19 cellular contexts compared by ENCODE assay signal in the genomic region with DNA sequence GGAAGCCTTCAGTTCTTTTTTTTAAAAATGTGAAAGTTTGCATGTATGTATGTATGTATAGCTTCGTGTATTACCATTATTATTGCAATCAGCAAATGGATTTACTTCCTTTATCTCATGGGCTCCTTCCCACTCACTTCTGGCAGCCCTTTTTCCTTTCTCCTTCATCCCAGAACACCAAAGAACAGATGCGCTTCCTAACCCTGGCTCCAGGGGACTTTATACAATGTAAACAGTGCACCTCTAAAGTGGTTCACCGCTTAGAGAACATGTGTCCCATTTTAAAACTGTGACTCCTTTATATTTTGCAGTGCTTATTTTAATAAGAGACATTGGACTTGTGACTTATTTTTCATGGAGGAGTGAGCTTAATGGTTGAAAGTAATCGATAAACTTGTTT. TPM values are rescaled to one million over a fixed set of nuclear protein-coding genes. Genes with fewer than 3 reads are reported as not detected.
"Had no signal": no experiment of that assay in that cellular context is flagged by ENCODE, and none has a peak within 500 bp of the region (broad histone marks: within the 10 kb centered on the region; RNA-seq: fewer than 3 reads in every experiment).

No MANE protein-coding gene starts in this region.

RNA-seq across cellular contexts. Expression of a gene that starts 13.2 kb away (rescaled TPM):
- total RNA-seq: activated naive CD4-positive, alpha-beta T cell treated with anti-CD3 and anti-CD28 coated beads for 36 hours; activated naive CD4-positive, alpha-beta T cell treated with anti-CD3 and anti-CD28 coated beads, Interleukin-2, amount 50 U/mL, for 72 hours; activated naive CD8-positive, alpha-beta T cell treated with anti-CD3 and anti-CD28 coated beads for 36 hours; activated naive CD8-positive, alpha-beta T cell treated with anti-CD3 and anti-CD28 coated beads, Interleukin-2, amount 10 ng/mL, durations not matched to agents 7 days and 5 days; activated T-cell treated with anti-CD3 and anti-CD28 coated beads, Interleukin-2, amount 50 U/mL, for 4 hours; activated T-cell treated with anti-CD3 and anti-CD28 coated beads, Interleukin-2, amount 50 U/mL, for 72 hours; activated T-helper 1 cell treated with anti-CD3 and anti-CD28 coated beads, Interleukin-12 subunit alpha, Interleukin-12 subunit beta, Interleukin-2, Interleukin-4 antibody, amounts not matched to agents 30 ng/mL and 10 ng/mL and 1 ng/mL, durations not matched to agents 14 hours and 24 hours and 36 hours; activated T-helper 17 cell treated with anti-CD3 and anti-CD28 coated beads, Interleukin-2, amount 50 U/mL, for 72 hours; activated T-helper 2 cell treated with anti-CD3 and anti-CD28 coated beads, Interferon-gamma antibody, Interleukin-2, Interleukin-4, amounts not matched to agents 10 μg/mL and 5 μg/mL and 100 μg/mL, durations not matched to agents 14 hours and 24 hours and 36 hours; chondrocyte had no signal

RNA-seq across cellular contexts. Expression of a gene that starts 40.6 kb away (rescaled TPM):
- total RNA-seq: activated naive CD4-positive, alpha-beta T cell treated with anti-CD3 and anti-CD28 coated beads for 36 hours; activated naive CD8-positive, alpha-beta T cell treated with anti-CD3 and anti-CD28 coated beads, Interleukin-2, amount 10 ng/mL, durations not matched to agents 7 days and 5 days; activated T-cell treated with anti-CD3 and anti-CD28 coated beads, Interleukin-2, amount 50 U/mL, for 4 hours; activated T-cell treated with anti-CD3 and anti-CD28 coated beads, Interleukin-2, amount 50 U/mL, for 72 hours; activated T-helper 1 cell treated with anti-CD3 and anti-CD28 coated beads, Interleukin-12 subunit alpha, Interleukin-12 subunit beta, Interleukin-2, Interleukin-4 antibody, amounts not matched to agents 30 ng/mL and 10 ng/mL and 1 ng/mL, durations not matched to agents 14 hours and 24 hours and 36 hours; activated T-helper 2 cell treated with anti-CD3 and anti-CD28 coated beads, Interferon-gamma antibody, Interleukin-2, Interleukin-4, amounts not matched to agents 10 μg/mL and 5 μg/mL and 100 μg/mL, durations not matched to agents 14 hours and 24 hours and 36 hours; adrenal gland; aorta; ascending aorta; astrocyte; body of pancreas; bronchial epithelial cell; cardiac septum; cerebellum; chondrocyte had no signal
- polyA plus RNA-seq: adipose tissue, aorta had no signal
